Comparison of ENCODE assay signal across 1 cellular context in genomic region chr1:246418565-246419312, GRCh38.
TF ChIP-seq lines count a peak whose summit lies in the region.

No MANE protein-coding gene starts in this region.

TF ChIP-seq in K562, 482 proteins besides CTCF, POLR2A, EP300 and RAD21 (continued from another document):
- TF ChIP-seq ETV6 (IDR thresholded peaks at IDR 0.05; ENCODE audit: borderline replicate concordance in 1 of 2, low read depth in 2 of 2, low read length in 1 of 2) (no peak), ETV6 (CRISPR knock-in tag; IDR thresholded peaks at IDR 0.05; ENCODE audit: borderline replicate concordance) (no peak), NFATC3 (IDR thresholded peaks at IDR 0.05) (no peak), C11orf30 (IDR thresholded peaks at IDR 0.05; ENCODE audit: low read depth) (no peak), PCBP1 (IDR thresholded peaks at IDR 0.05; ENCODE audit: low read depth, low read length, poor library complexity, severe bottlenecking) (no peak), CBX3 (IDR thresholded peaks at IDR 0.05; ENCODE audit: borderline replicate concordance in 1 of 2, low read length in 2 of 2) (peak in 1 of 2 experiments; percentile 40; a peak in 1 of 3 replicates), ARID2 (IDR thresholded peaks at IDR 0.05) (no peak), TRIM28 (IDR thresholded peaks at IDR 0.05) (0 out of 2 replicates have a peak, but pooled peaks have one; percentile 59), ELF1 (tag; IDR thresholded peaks at IDR 0.05) (no peak), TEAD4 (IDR thresholded peaks at IDR 0.05; ENCODE audit: low read length) (no peak), TEAD4 (CRISPR knock-in tag; IDR thresholded peaks at IDR 0.05; ENCODE audit: borderline replicate concordance) (no peak), MAFG (tag; conservative IDR thresholded peaks at IDR 0.05) (no peak), NCOA4 (IDR thresholded peaks at IDR 0.05; ENCODE audit: partially characterized antibody) (no peak), ADNP (tag; IDR thresholded peaks at IDR 0.05) (no peak), ZNF239 (CRISPR knock-in tag; IDR thresholded peaks at IDR 0.05) (no peak)
- TF ChIP-seq, protein P1, sequence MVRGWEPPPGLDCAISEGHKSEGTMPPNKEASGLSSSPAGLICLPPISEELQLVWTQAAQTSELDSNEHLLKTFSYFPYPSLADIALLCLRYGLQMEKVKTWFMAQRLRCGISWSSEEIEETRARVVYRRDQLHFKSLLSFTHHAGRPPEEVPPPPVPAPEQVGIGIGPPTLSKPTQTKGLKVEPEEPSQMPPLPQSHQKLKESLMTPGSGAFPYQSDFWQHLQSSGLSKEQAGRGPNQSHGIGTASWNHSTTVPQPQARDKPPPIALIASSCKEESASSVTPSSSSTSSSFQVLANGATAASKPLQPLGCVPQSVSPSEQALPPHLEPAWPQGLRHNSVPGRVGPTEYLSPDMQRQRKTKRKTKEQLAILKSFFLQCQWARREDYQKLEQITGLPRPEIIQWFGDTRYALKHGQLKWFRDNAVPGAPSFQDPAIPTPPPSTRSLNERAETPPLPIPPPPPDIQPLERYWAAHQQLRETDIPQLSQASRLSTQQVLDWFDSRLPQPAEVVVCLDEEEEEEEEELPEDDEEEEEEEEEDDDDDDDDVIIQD (CRISPR knock-in tag; IDR thresholded peaks at IDR 0.05): no peak
TF ChIP-seq in K562: peak in this region for 6.
